Comparison of ENCODE assay signal across 24 cellular contexts in the genomic region with DNA sequence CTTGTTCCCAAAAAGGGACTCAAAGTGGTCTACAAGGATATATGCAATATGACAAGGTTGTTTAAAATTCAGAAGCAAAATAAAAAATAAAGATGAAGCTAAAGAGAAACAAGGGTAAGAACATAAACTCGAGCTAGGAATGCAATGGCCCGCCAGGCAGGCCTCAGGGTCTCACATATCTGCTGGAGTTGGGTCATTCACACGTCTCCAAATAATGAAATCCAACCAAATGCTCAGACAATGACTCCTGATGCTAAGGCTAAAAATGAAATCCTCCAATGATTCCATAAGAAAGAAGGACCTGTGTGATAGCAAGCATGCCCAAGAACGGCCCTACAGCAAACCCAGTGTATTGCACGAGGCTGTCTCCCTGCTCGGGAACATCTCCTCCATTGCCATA.
"Had no signal": no experiment of that assay in that cellular context is flagged by ENCODE, and none has a peak within 500 bp of the region (broad histone marks: within the 10 kb centered on the region; RNA-seq: fewer than 3 reads in every experiment).

No MANE protein-coding gene starts in this region.

- ATAC-seq: effector memory CD8-positive, alpha-beta T cell; foreskin keratinocyte; gastrocnemius medialis; gastroesophageal sphincter; heart left ventricle; heart right ventricle had no signal

- H3K4me3 ChIP-seq: colonic mucosa, coronary artery, dorsolateral prefrontal cortex, esophagus muscularis mucosa, esophagus squamous epithelium, gastrocnemius medialis, gastroesophageal sphincter, heart left ventricle, heart right ventricle had no signal

- H3K4me3 Mint-ChIP-seq: dendritic cell treated with granulocyte-macrophage colony-stimulating factor and Interleukin-4, amounts not matched to agents 40 ng/mL and 50 ng/mL, for 4 days; effector memory CD8-positive, alpha-beta T cell; endodermal cell had no signal

- H3K36me3 ChIP-seq: colonic mucosa, esophagus muscularis mucosa, esophagus squamous epithelium, gastrocnemius medialis, gastroesophageal sphincter, heart left ventricle, heart right ventricle had no signal

- H3K27me3 ChIP-seq: colonic mucosa had no signal

- H3K4me1 Mint-ChIP-seq: endodermal cell had no signal

- DNase-seq: colonic mucosa; cortex of kidney; dermis blood vessel endothelial cell; dorsolateral prefrontal cortex; effector CD4-positive, alpha-beta T cell; effector CD8-positive, alpha-beta T cell; effector memory CD4-positive, alpha-beta T cell; effector memory CD8-positive, alpha-beta T cell; endodermal cell; erythroblast; esophagus squamous epithelium; foreskin fibroblast; foreskin keratinocyte; foreskin melanocyte; gastrocnemius medialis; glutamatergic neuron; head of caudate nucleus; heart left ventricle; heart right ventricle had no signal

- H3K27ac ChIP-seq: colonic mucosa, dorsolateral prefrontal cortex, epithelial cell of prostate, esophagus muscularis mucosa, esophagus squamous epithelium, foreskin keratinocyte, gastrocnemius medialis, gastroesophageal sphincter, heart left ventricle, heart right ventricle had no signal

- H3K27ac Mint-ChIP-seq: dendritic cell treated with granulocyte-macrophage colony-stimulating factor and Interleukin-4, amounts not matched to agents 40 ng/mL and 50 ng/mL, for 4 days; effector memory CD8-positive, alpha-beta T cell; endodermal cell had no signal

- H3K9me3 Mint-ChIP-seq: dendritic cell treated with granulocyte-macrophage colony-stimulating factor and Interleukin-4, amounts not matched to agents 40 ng/mL and 50 ng/mL, for 4 days; effector memory CD8-positive, alpha-beta T cell; endodermal cell had no signal

- H3K4me1 ChIP-seq: colonic mucosa, esophagus muscularis mucosa, gastrocnemius medialis, gastroesophageal sphincter, heart left ventricle, heart right ventricle had no signal

- H3K9me3 ChIP-seq: colonic mucosa, esophagus muscularis mucosa, esophagus squamous epithelium, gastrocnemius medialis, gastroesophageal sphincter, heart left ventricle, heart right ventricle had no signal
